Comparison of ENCODE assay signal across 8 cellular contexts in the genomic region with DNA sequence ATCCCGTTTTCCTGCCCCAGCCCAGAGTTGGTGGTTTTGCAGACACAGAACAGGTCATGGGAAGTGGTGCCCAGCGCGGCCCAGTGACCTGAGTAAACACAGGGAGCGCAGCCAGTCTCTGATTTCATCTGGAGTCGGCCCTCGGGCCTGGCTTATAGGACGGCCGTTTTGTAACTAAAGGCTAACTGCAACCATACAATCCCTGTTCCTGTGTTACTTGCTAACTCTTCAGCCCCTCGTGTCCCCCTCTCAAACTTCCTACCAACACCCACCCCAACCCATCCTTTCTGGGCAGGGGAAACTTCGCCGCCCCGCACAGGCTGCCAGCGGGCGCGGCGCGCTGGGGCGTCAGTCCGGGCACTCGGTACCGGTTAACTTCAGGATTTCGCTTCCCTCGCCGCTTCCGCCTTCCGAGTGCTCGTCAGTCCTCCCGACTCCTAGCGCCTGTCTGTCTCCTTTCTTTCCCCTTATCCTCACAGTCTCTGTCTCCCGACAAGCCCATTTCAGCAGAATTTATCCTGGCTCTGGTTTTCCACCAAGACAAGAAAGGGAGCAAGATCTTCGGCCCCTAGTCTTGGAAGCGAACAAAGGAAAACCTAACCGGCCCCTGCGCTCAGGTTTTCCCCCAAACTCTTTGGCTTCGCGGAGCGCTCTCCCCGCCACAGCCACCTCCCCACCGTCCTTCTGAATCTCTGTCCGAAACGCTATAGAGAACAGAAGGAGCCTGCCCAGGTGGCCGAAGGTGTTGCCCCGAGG. TPM values are rescaled to one million over a fixed set of nuclear protein-coding genes. Genes with fewer than 3 reads are reported as not detected.
DNase-seq lines count a peak whose midpoint lies in the region; ATAC-seq and TF ChIP-seq lines count a peak whose summit lies in the region.

No MANE protein-coding gene starts in this region.

- ATAC-seq in activated T-cell treated with anti-CD3 and anti-CD28 coated beads, Interleukin-2, amount 50 U/mL, for 4 hours: no peak

- DNase-seq in activated T-cell treated with anti-CD3 and anti-CD28 coated beads, Interleukin-2, amount 50 U/mL, for 4 hours: no peak
- DNase-seq in activated T-cell treated with anti-CD3 and anti-CD28 coated beads for 4 hours (no peak), NT2/D1 (ENCODE audit: low read depth, low spot score) (no peak), epithelial cell of esophagus (ENCODE audit: low read depth) (peak; percentile 81), progenitor cell of endocrine pancreas (ENCODE audit: low spot score, unreplicated experiment) (no peak), NCI-H128 (lab: John Stamatoyannopoulos, UW; ENCODE audit: unreplicated experiment) (no peak), NAMALWA (ENCODE audit: low spot score) (no peak)
- DNase-seq in effector CD4-positive, alpha-beta T cell: no peak

- H3K4me1 ChIP-seq in NT2/D1 (ENCODE audit: insufficient read depth, insufficient read length): peaks cover 6% of the 10 kb centered on the region

- peak; percentile 2 for TF ChIP-seq CTCF in epithelial cell of esophagus (IDR thresholded peaks at IDR 0.05; ENCODE audit: insufficient read depth, low read depth, low read length, missing control alignments)
- no peak for TF ChIP-seq CTCF in progenitor cell of endocrine pancreas (IDR thresholded peaks at IDR 0.05; ENCODE audit: unreplicated experiment)

- H3K27me3 Mint-ChIP-seq in activated T-cell treated with anti-CD3 and anti-CD28 coated beads, Interleukin-2, amount 50 U/mL, for 4 hours (ENCODE audit: low read depth): peaks cover 88% of the 10 kb centered on the region
- peaks cover 95% of the 10 kb centered on the region for H3K27me3 Mint-ChIP-seq in progenitor cell of endocrine pancreas

- peaks cover 39% of the 10 kb centered on the region for H3K4me1 Mint-ChIP-seq in activated T-cell treated with anti-CD3 and anti-CD28 coated beads, Interleukin-2, amount 50 U/mL, for 4 hours (ENCODE audit: low read depth)
- H3K4me1 Mint-ChIP-seq in progenitor cell of endocrine pancreas (ENCODE audit: low read depth): peaks cover 20% of the 10 kb centered on the region

- peaks cover 99% of the 10 kb centered on the region for H3K27me3 ChIP-seq in NT2/D1 (ENCODE audit: insufficient read depth, insufficient read length)

- no peaks in the 10 kb centered on the region for H3K9me3 ChIP-seq in NT2/D1 (ENCODE audit: insufficient read depth, low read length)

- H3K36me3 Mint-ChIP-seq in activated T-cell treated with anti-CD3 and anti-CD28 coated beads, Interleukin-2, amount 50 U/mL, for 4 hours (ENCODE audit: insufficient read depth): no peaks in the 10 kb centered on the region
- H3K36me3 Mint-ChIP-seq in progenitor cell of endocrine pancreas (ENCODE audit: insufficient read depth): no peaks in the 10 kb centered on the region

- no peak overlapping the region for H3K9ac ChIP-seq in NT2/D1 (ENCODE audit: insufficient read length, low read depth)

- peak overlapping the region; percentile 54 for H3K27ac Mint-ChIP-seq in progenitor cell of endocrine pancreas

- peak overlapping the region; percentile 23 for H3K4me3 Mint-ChIP-seq in activated T-cell treated with anti-CD3 and anti-CD28 coated beads, Interleukin-2, amount 50 U/mL, for 4 hours
- peak overlapping the region; percentile 27 for H3K4me3 Mint-ChIP-seq in progenitor cell of endocrine pancreas (ENCODE audit: low read depth)

- H3K4me3 ChIP-seq in NT2/D1 (ENCODE audit: insufficient read length, low read depth) (peak overlapping the region; percentile 9), epithelial cell of esophagus (ENCODE audit: low read length) (peak overlapping the region; percentile 77)

- H3K36me3 ChIP-seq in NT2/D1 (ENCODE audit: insufficient read depth, insufficient read length, low read length): no peaks in the 10 kb centered on the region

- H3K9me3 Mint-ChIP-seq in activated T-cell treated with anti-CD3 and anti-CD28 coated beads, Interleukin-2, amount 50 U/mL, for 4 hours: no peaks in the 10 kb centered on the region
- H3K9me3 Mint-ChIP-seq in progenitor cell of endocrine pancreas (ENCODE audit: low read depth): no peaks in the 10 kb centered on the region

RNA-seq across cellular contexts. Expression of a gene that starts 2.0 kb away (rescaled TPM):
- not detected for total RNA-seq in activated T-cell treated with anti-CD3 and anti-CD28 coated beads, Interleukin-2, amount 50 U/mL, for 4 hours
- total RNA-seq in progenitor cell of endocrine pancreas: 0.79 and 1.0 TPM in 2 replicates
